ENCODE assay signal across 24 cellular contexts in the genomic region with DNA sequence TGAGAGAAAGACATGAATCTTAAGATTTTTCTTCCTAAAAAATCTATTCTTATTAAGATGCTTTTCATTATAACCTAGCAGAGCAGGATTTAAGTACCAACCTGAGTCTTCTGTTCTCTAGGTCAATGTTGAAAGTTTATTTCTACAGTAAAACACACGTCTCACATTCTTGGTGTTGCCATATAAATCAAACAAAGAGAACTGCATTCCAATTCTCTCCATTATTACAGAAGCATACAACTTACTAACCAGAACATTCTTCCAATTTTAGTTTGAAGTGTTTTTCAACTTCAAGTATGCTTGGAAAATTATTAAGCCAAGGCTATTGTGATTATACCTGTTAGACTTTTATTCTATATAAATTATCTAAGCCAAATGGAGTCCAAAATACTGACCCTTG.
"Had no signal": no experiment of that assay in that cellular context is flagged by ENCODE, and none has a peak within 500 bp of the region (broad histone marks: within the 10 kb centered on the region; RNA-seq: fewer than 3 reads in every experiment).

No MANE protein-coding gene starts in this region.

- ATAC-seq: HepG2 had no signal

- H3K9ac ChIP-seq: KMS-11 had no signal

- H3K27ac ChIP-seq: KMS-11, SJSA1, SK-N-MC had no signal

- FAIRE-seq: HepG2, RCC 7860 had no signal

- H3K36me3 ChIP-seq: SJSA1 had no signal

- DNase-seq: IMR-90, Kasumi-1, MV-4-11, NCI-H1048, NCI-H1105 treated with DMSO at 0.1 percent for 48 hours, NCI-H1436, NCI-H187, NCI-H2029, NCI-H2081 treated with DMSO at 0.1 percent for 48 hours, NCI-H2171, NCI-H226, NCI-H446, NCI-H510A, NCI-H524 treated with DMSO at 0.1 percent for 48 hours, NCI-H69, NCI-H774, Right ventricle myocardium superior, RPMI8226, SIG-M5 had no signal

- H3K9me3 ChIP-seq: SJSA1 had no signal

- H3K4me2 ChIP-seq: KMS-11 had no signal

- H3K27me3 ChIP-seq: SJSA1 had no signal

- H3K4me1 ChIP-seq: SJSA1 had no signal

- H3K4me3 ChIP-seq: SJSA1, SK-N-MC had no signal
